18 cellular contexts compared by ENCODE assay signal in the genomic region with DNA sequence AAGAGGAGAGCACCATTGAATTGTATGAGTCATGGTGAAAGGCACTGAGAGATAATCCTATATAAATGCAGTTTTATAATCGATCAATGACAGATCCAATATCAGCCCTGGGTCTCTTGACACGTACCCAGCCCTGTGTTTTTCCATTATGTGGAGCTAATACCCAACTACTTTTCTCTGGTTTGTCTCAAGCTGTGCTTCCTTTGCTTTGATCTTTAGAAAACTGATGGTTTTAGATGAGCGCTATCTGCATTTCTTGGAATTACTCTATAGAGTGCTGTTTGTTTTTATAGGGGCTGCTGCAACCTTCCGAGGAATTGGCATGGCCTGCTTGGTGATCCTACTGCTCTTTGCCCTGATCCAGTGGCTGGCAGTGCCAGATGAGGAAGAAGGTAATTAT.
"Had no signal": no experiment of that assay in that cellular context is flagged by ENCODE, and none has a peak within 500 bp of the region (broad histone marks: within the 10 kb centered on the region; RNA-seq: fewer than 3 reads in every experiment).

No MANE protein-coding gene starts in this region.

- H3K4me3 Mint-ChIP-seq: immature natural killer cell; naive B cell; stimulated activated naive CD8-positive, alpha-beta T cell treated with anti-CD3 and anti-CD28 coated beads, Interleukin-15, amount 100 ng/mL, for 72 hours; T-helper 1 cell treated with Interleukin-12 subunit alpha and Interleukin-12 subunit beta and Interleukin-4 antibody, amounts not matched to agents 30 μg/mL and 1 μg/mL, for 36 hours had no signal

- H3K27me3 Mint-ChIP-seq: naive B cell; stimulated activated naive CD8-positive, alpha-beta T cell treated with anti-CD3 and anti-CD28 coated beads, Interleukin-15, amount 100 ng/mL, for 72 hours had no signal

- H3K27ac Mint-ChIP-seq: T-helper 1 cell treated with Interleukin-12 subunit alpha and Interleukin-12 subunit beta and Interleukin-4 antibody, amounts not matched to agents 30 μg/mL and 1 μg/mL, for 36 hours had no signal

- ATAC-seq: body of pancreas; mucosa of descending colon; right lobe of liver; stimulated activated naive CD8-positive, alpha-beta T cell treated with anti-CD3 and anti-CD28 coated beads, Interleukin-15, amount 100 ng/mL, for 72 hours had no signal

- H3K9me3 ChIP-seq: body of pancreas, neutrophil, right lobe of liver, suprapubic skin, uterus had no signal

- DNase-seq: body of pancreas; caudate nucleus; immature natural killer cell; kidney glomerular epithelial cell; left ventricle myocardium inferior; mammary epithelial cell; mucosa of descending colon; naive B cell; right lobe of liver; small intestine; stimulated activated CD4-positive, alpha-beta T cell treated with anti-CD3 and anti-CD28 coated beads, Interleukin-15, amount 100 ng/mL, for 24 hours; stimulated activated CD4-positive, alpha-beta T cell treated with anti-CD3 and anti-CD28 coated beads, Interleukin-2, amount 100 ng/mL, for 48 hours; stimulated activated naive CD8-positive, alpha-beta T cell treated with anti-CD3 and anti-CD28 coated beads, Interleukin-15, amount 100 ng/mL, for 72 hours; transverse colon; uterus had no signal
